ENCODE assay signal across 23 cellular contexts in the genomic region with DNA sequence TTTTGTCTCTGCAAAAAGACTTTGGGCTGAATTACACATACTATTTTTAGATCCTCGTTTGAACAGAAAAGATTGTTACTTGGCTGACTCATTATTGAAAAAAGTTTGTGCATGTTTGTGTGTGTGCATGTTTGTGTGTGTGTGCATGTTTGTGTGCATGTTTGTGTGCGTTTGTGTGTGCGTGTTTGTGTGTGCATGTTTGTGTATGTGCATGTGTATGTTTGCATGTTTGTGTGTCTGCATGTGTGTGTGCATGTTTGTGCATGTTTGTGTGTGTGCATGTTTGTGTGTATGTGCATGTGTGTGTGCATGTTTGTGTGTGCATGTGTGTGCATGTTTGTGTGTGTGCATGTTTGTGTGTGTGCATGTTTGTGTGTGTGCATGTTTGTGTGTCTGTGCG.
DNase-seq lines count a peak whose midpoint lies in the region; ATAC-seq, FAIRE-seq and TF ChIP-seq lines count a peak whose summit lies in the region.
"Had no signal": no experiment of that assay in that cellular context is flagged by ENCODE, and none has a peak within 500 bp of the region (broad histone marks: within the 10 kb centered on the region; RNA-seq: fewer than 3 reads in every experiment).

No MANE protein-coding gene starts in this region.

- H3K4ac ChIP-seq in neuronal stem cell (ENCODE audit: low read length), result no peak overlapping the region

- H3K18ac ChIP-seq in neuronal stem cell (ENCODE audit: low read length), result no peak overlapping the region

- H3K14ac ChIP-seq in neuronal stem cell (ENCODE audit: low read length), result peak overlapping the region; percentile 67

- H2BK5ac ChIP-seq in neuronal stem cell (ENCODE audit: low read length), result no peak overlapping the region

- intact Hi-C loops in HepG2 (cut with micrococcal nuclease; ENCODE audit: unreplicated experiment) (no loop called here), right lobe of liver (cut with DNase I) (no loop called here), K562 (cut with micrococcal nuclease) (loop anchor here (10.0 kb wide), 1 partner anchor 80 kb away; no protein-coding TSS in a partner anchor), cardiac septum (cut with DNase I) (no loop called here)

- BruUV-seq in HepG2 (replicated peaks; lab: Mats Ljungman, UMichigan) (no TSS peak), K562 (replicated peaks; lab: Mats Ljungman, UMichigan) (no TSS peak)

- H3K4me1 ChIP-seq in HepG2 (ENCODE audit: insufficient read depth, low read length) (peaks cover 11% of the 10 kb centered on the region), right lobe of liver (no peaks in the 10 kb centered on the region), K562 (replicated peaks in 1 of 2; ENCODE audit: control insufficient read depth in 2 of 2, insufficient read depth in 2 of 2, low read length in 2 of 2) (no peaks in the 10 kb centered on the region), neuronal stem cell (ENCODE audit: control insufficient read depth in 2 of 2, insufficient read depth in 1 of 2, low read depth in 1 of 2, low read length in 2 of 2) (peaks cover 2 to 5% of the 10 kb centered on the region in 2 donors), BE2C (no peaks in the 10 kb centered on the region)
- H3K4me1 ChIP-seq: Peyer's patch had no signal

- no peaks in the 10 kb centered on the region for H3K27me3 ChIP-seq in HepG2 (ENCODE audit: control insufficient read depth in 1 of 2, insufficient read depth in 2 of 2, low read length in 2 of 2)
- H3K27me3 ChIP-seq in right lobe of liver, result no peaks in the 10 kb centered on the region
- H3K27me3 ChIP-seq in K562 (ENCODE audit: control insufficient read depth in 2 of 2, insufficient read depth in 2 of 2, low read length in 2 of 2), result no peaks in the 10 kb centered on the region; a peak in 1 of 5 replicates
- H3K27me3 ChIP-seq in neuronal stem cell (ENCODE audit: control insufficient read depth in 3 of 3, insufficient read depth in 3 of 3, low read depth in 1 of 3, low read length in 3 of 3), result no peaks in the 10 kb centered on the region
- no peaks in the 10 kb centered on the region for H3K27me3 ChIP-seq in BE2C
- H3K27me3 ChIP-seq: Peyer's patch had no signal

- H3K27ac ChIP-seq in HepG2 (ENCODE audit: extremely low read length, insufficient read depth, low read length), result no peak overlapping the region
- no peak overlapping the region for H3K27ac ChIP-seq in right lobe of liver
- H3K27ac ChIP-seq in K562 (ENCODE audit: extremely low read depth, low read depth, low read length), result no peak overlapping the region
- H3K27ac ChIP-seq in neuronal stem cell (replicated peaks; ENCODE audit: low read length), result no peak overlapping the region
- H3K27ac ChIP-seq: 22Rv1, Peyer's patch had no signal

- no peak overlapping the region for H2AK5ac ChIP-seq in neuronal stem cell (ENCODE audit: low read depth, low read length)

- no peak for TF ChIP-seq RAD21 in HepG2 (CRISPR knock-in tag; IDR thresholded peaks at IDR 0.05)
- no peak for TF ChIP-seq RAD21 in K562 (CRISPR knock-in tag; conservative IDR thresholded peaks at IDR 0.05 in 1 of 2, IDR thresholded peaks at IDR 0.05 in 1 of 2)

- no peak overlapping the region for H4K8ac ChIP-seq in neuronal stem cell (ENCODE audit: low read depth, low read length)

- 35% methylated on average over 4 of the region's 4 CpGs for WGBS in HepG2 (ENCODE audit: low lambda C conversion rate)
- WGBS in right lobe of liver (ENCODE audit: insufficient coverage, low coverage, low lambda C conversion rate, missing lambda C conversion rate), result 45% methylated on average over 4 of the region's 4 CpGs
- 13% methylated on average over 4 of the region's 4 CpGs for WGBS in K562 (ENCODE audit: insufficient coverage, low coverage, missing lambda C conversion rate)
- WGBS in neuronal stem cell (ENCODE audit: extremely low coverage in 2 of 2, insufficient read length in 2 of 2, insufficient replicate concordance in 1 of 2), 2 donors, result no CpG with 5 or more reads among the region's 4 CpGs

- H4K91ac ChIP-seq in neuronal stem cell (ENCODE audit: low read depth, low read length, poor library complexity), result no peak overlapping the region

- in situ Hi-C loops in HepG2 (cut with HindIII; ENCODE audit: extremely low pct_ligation_motif_present, low pct_unique_long_range_greater_than_20kb) (loop anchor here (25.0 kb wide), 1 partner anchor 187 kb away; no protein-coding TSS in a partner anchor), K562 (cut with MboI) (no loop called here)

- no peak overlapping the region for H3K4me3 ChIP-seq in HepG2 (replicated peaks in 1 of 3; ENCODE audit: insufficient read depth in 1 of 3, low read depth in 2 of 3, low read length in 3 of 3)
- no peak overlapping the region for H3K4me3 ChIP-seq in right lobe of liver
- no peak overlapping the region for H3K4me3 ChIP-seq in K562
- H3K4me3 ChIP-seq in neuronal stem cell (ENCODE audit: low read length in 2 of 2), result peak overlapping the region in 1 of 2 donors; percentile 5
- H3K4me3 ChIP-seq in BE2C (ENCODE audit: low read depth, low read length), result no peak overlapping the region
- H3K4me3 ChIP-seq: Peyer's patch had no signal

- no peak for TF ChIP-seq POLR2A in HepG2 (IDR thresholded peaks at IDR 0.05; ENCODE audit: insufficient read depth in 1 of 2, low read depth in 2 of 2, low read length in 2 of 2)
- TF ChIP-seq POLR2A in right lobe of liver (IDR thresholded peaks at IDR 0.05), result no peak
- no peak for TF ChIP-seq POLR2A in K562 (conservative IDR thresholded peaks at IDR 0.05)

- H3K36me3 ChIP-seq in HepG2 (replicated peaks in 1 of 2; ENCODE audit: control insufficient read depth in 1 of 2, insufficient read depth in 2 of 2, low read length in 2 of 2) (no peaks in the 10 kb centered on the region), right lobe of liver (no peaks in the 10 kb centered on the region), K562 (ENCODE audit: control insufficient read depth, insufficient read depth, low read length) (no peaks in the 10 kb centered on the region), neuronal stem cell (replicated peaks in 1 of 2; ENCODE audit: control insufficient read depth in 2 of 2, insufficient read depth in 2 of 2, low read length in 2 of 2) (peaks cover 0 to 2% of the 10 kb centered on the region in 2 donors), BE2C (no peaks in the 10 kb centered on the region)
- H3K36me3 ChIP-seq: Peyer's patch had no signal

- no peak overlapping the region for H3K4me2 ChIP-seq in HepG2 (ENCODE audit: low read depth, low read length)
- H3K4me2 ChIP-seq in K562 (ENCODE audit: insufficient read depth, low read length), result no peak overlapping the region
- no peak overlapping the region for H3K4me2 ChIP-seq in neuronal stem cell (ENCODE audit: insufficient read depth, low read length, poor library complexity, severe bottlenecking)

- no peak for TF ChIP-seq CTCF in HepG2 (CRISPR knock-in tag; IDR thresholded peaks at IDR 0.05)
- no peak for TF ChIP-seq CTCF in right lobe of liver (IDR thresholded peaks at IDR 0.05)
- no peak for TF ChIP-seq CTCF in K562 (IDR thresholded peaks at IDR 0.05 in 2 of 3, conservative IDR thresholded peaks at IDR 0.05 in 1 of 3; ENCODE audit: insufficient read depth in 2 of 3, low read depth in 1 of 3, low read length in 3 of 3)
- no peak for TF ChIP-seq CTCF in BE2C (IDR thresholded peaks at IDR 0.05; ENCODE audit: low read depth, low read length)

- peak overlapping the region; percentile 50 for H2BK12ac ChIP-seq in neuronal stem cell (ENCODE audit: low read length)

- POLR2A ChIA-PET in HepG2 (lab: Yijun Ruan, JAX) (no interaction called here), K562 (lab: Yijun Ruan, JAX) (no interaction called here)

- H4K20me1 ChIP-seq in HepG2 (ENCODE audit: insufficient read depth, low read length) (no peaks in the 10 kb centered on the region), K562 (replicated peaks; ENCODE audit: control insufficient read depth, insufficient read depth, low read length) (no peaks in the 10 kb centered on the region)

- no peak for ATAC-seq in HepG2
- ATAC-seq in right lobe of liver, result no peak
- ATAC-seq in K562, result no peak
- ATAC-seq in HG03432 (IDR thresholded peaks at IDR 0.05; ENCODE audit: unreplicated experiment), result no peak
- ATAC-seq: CD8-positive, alpha-beta T cell; SK-N-SH treated with all-trans-retinoic acid at 6 μM for 48 hours had no signal

- no peak overlapping the region for H2AFZ ChIP-seq in HepG2 (ENCODE audit: low read length)
- no peak overlapping the region for H2AFZ ChIP-seq in K562 (ENCODE audit: low read depth, low read length)
- H2AFZ ChIP-seq in neuronal stem cell (ENCODE audit: low read length), result no peak overlapping the region

- TF ChIP-seq EP300 in HepG2 (IDR thresholded peaks at IDR 0.05; ENCODE audit: low read depth in 2 of 2, low read length in 2 of 2), result no peak
- TF ChIP-seq EP300 in HepG2 (CRISPR knock-in tag; IDR thresholded peaks at IDR 0.05; ENCODE audit: borderline replicate concordance), result no peak
- TF ChIP-seq EP300 in K562 (IDR thresholded peaks at IDR 0.05; ENCODE audit: low read length), result no peak

- no peak overlapping the region for H2BK120ac ChIP-seq in neuronal stem cell (ENCODE audit: low read depth, low read length)

- H3K79me1 ChIP-seq in neuronal stem cell (ENCODE audit: low read depth, low read length), result peaks cover 3% of the 10 kb centered on the region

- H3K79me2 ChIP-seq in HepG2 (ENCODE audit: insufficient read depth, low read length) (no peaks in the 10 kb centered on the region), K562 (ENCODE audit: control insufficient read depth, insufficient read depth, low read length) (no peaks in the 10 kb centered on the region)

- no peak for DNase-seq in HepG2 (ENCODE audit: low spot score)
- DNase-seq in right lobe of liver, result no peak
- no peak for DNase-seq in K562 (ENCODE audit: extremely low read depth in 1 of 4, low spot score in 3 of 4)
- no peak for DNase-seq in neuronal stem cell (ENCODE audit: low spot score)
- DNase-seq in NCI-H524 (lab: John Stamatoyannopoulos, UW), result no peak
- DNase-seq in BE2C, result no peak
- DNase-seq in cardiac septum (ENCODE audit: low spot score), result no peak
- DNase-seq: C1 segment of cervical spinal cord; Calu3; CD8-positive, alpha-beta T cell; DMS153; Karpas-422; NCI-H1417; NCI-H187; NCI-H510A; NCI-H748 treated with DMSO at 0.1 percent for 48 hours; NK-92 treated with Interleukin-12 subunit alpha and Interleukin-12 subunit beta, amount 100 ng/mL, for 24 hours; Peyer's patch had no signal

- no peak for FAIRE-seq in HepG2 (lab: Jason Lieb, UNC)
- peak; percentile 66 for FAIRE-seq in K562 (lab: Jason Lieb, UNC)
- FAIRE-seq: G401.6, GM18507 had no signal

- H3K9ac ChIP-seq in HepG2 (ENCODE audit: insufficient read depth, low read depth, low read length) (no peak overlapping the region), K562 (ENCODE audit: insufficient read depth in 1 of 2, low read depth in 2 of 2, low read length in 2 of 2) (no peak overlapping the region), neuronal stem cell (ENCODE audit: low read depth, low read length, poor library complexity) (peak overlapping the region; percentile 70)

- CTCF ChIA-PET in HepG2 (lab: Yijun Ruan, JAX; ENCODE audit: low intra/inter-chr PET ratio, low total read pairs) (no interaction called here), K562 (lab: Yijun Ruan, JAX; ENCODE audit: low intra/inter-chr PET ratio) (no interaction called here)

- H3K23ac ChIP-seq in neuronal stem cell (ENCODE audit: low read depth, low read length, poor library complexity), result peak overlapping the region; percentile 76

- H2BK15ac ChIP-seq in neuronal stem cell (ENCODE audit: low read length), result no peak overlapping the region

- H3K9me1 ChIP-seq in K562 (ENCODE audit: control insufficient read depth, insufficient read depth, low read length), result no peaks in the 10 kb centered on the region

- peaks cover 5% of the 10 kb centered on the region; the same call in 1 of the 2 replicates for H3K9me3 ChIP-seq in HepG2 (ENCODE audit: low read length)
- no peaks in the 10 kb centered on the region for H3K9me3 ChIP-seq in right lobe of liver
- H3K9me3 ChIP-seq in K562 (replicated peaks; ENCODE audit: control insufficient read depth, insufficient read depth, low read depth, low read length), result no peaks in the 10 kb centered on the region
- H3K9me3 ChIP-seq in neuronal stem cell (replicated peaks in 1 of 2; ENCODE audit: control insufficient read depth in 2 of 2, insufficient read depth in 1 of 2, low read depth in 1 of 2, low read length in 2 of 2), result peaks cover 0 to 2% of the 10 kb centered on the region in 2 donors
- H3K9me3 ChIP-seq in BE2C, result no peaks in the 10 kb centered on the region
- H3K9me3 ChIP-seq: Peyer's patch had no signal
